In genomic region chr1:14928412-14928811, GRCh38 we compare ENCODE assay signal across 2 cellular contexts.
TF ChIP-seq lines count a peak whose summit lies in the region.

No MANE protein-coding gene starts in this region.

TF ChIP-seq in IMR-90, 13 proteins besides CTCF, POLR2A, EP300 and RAD21:
- TF ChIP-seq CEBPB (IDR thresholded peaks at IDR 0.05; ENCODE audit: low read depth, low read length) (no peak), RFX5 (IDR thresholded peaks at IDR 0.05; ENCODE audit: low read depth, low read length) (no peak), BHLHE40 (IDR thresholded peaks at IDR 0.05; ENCODE audit: low read depth, low read length) (no peak), SMC3 (IDR thresholded peaks at IDR 0.05; ENCODE audit: low read depth, low read length) (no peak), USF2 (IDR thresholded peaks at IDR 0.05; ENCODE audit: low read depth, low read length) (no peak), FOS (IDR thresholded peaks at IDR 0.05; ENCODE audit: low read depth, low read length) (no peak)

TF ChIP-seq in H1, 55 proteins besides CTCF, POLR2A, EP300 and RAD21:
- TF ChIP-seq TAF7 (optimal IDR thresholded peaks at IDR 0.05; ENCODE audit: borderline replicate concordance, low read depth, low read length) (no peak), HDAC6 (IDR thresholded peaks at IDR 0.05; ENCODE audit: low read depth, low read length) (no peak), CHD7 (IDR thresholded peaks at IDR 0.05; ENCODE audit: insufficient replicate concordance, low read length) (no peak), CBX8 (IDR thresholded peaks at IDR 0.05; ENCODE audit: borderline replicate concordance, low read depth, low read length) (no peak), CTBP2 (IDR thresholded peaks at IDR 0.05; ENCODE audit: borderline replicate concordance, insufficient read depth, insufficient read length, low read length) (no peak), TAF1 (IDR thresholded peaks at IDR 0.05; ENCODE audit: low read depth, low read length) (no peak), YY1 (IDR thresholded peaks at IDR 0.05; ENCODE audit: low read depth, low read length) (no peak)
